Comparison of ENCODE assay signal across 9 cellular contexts in genomic region chr2:205776139-205776538, GRCh38.
DNase-seq lines count a peak whose midpoint lies in the region; ATAC-seq, FAIRE-seq and TF ChIP-seq lines count a peak whose summit lies in the region.
"Had no signal": no experiment of that assay in that cellular context is flagged by ENCODE, and none has a peak within 500 bp of the region (broad histone marks: within the 10 kb centered on the region; RNA-seq: fewer than 3 reads in every experiment).

No MANE protein-coding gene starts in this region.

- SMC1A ChIA-PET in GM12878 (lab: Charles Lee; ENCODE audit: uncharacterized antibody, unreplicated experiment) = interaction anchor here (1.2 to 3.1 kb wide), 4 partner anchors 8 to 154 kb away, joined by 3 to 12 read pairs (median 4); no protein-coding TSS in a partner anchor

- BruUV-seq in GM12878 (replicated peaks; lab: Mats Ljungman, UMichigan) = no TSS peak

- DNase-seq in COLO668 (lab: John Stamatoyannopoulos, UW; ENCODE audit: unreplicated experiment) (peak; percentile 19), GM19238 (ENCODE audit: insufficient read length, low spot score) (peak; percentile 11), MV-4-11 (lab: John Stamatoyannopoulos, UW) (peak; percentile 39), GM12878 (ENCODE audit: low read depth, low spot score) (no peak), left colon (peak in 1 of 2 donors; percentile 64), tibial nerve (ENCODE audit: low spot score in 2 of 2) (no peak), DMS79 (lab: John Stamatoyannopoulos, UW) (no peak), NCI-H1048 (lab: John Stamatoyannopoulos, UW) (no peak)
- DNase-seq: naive B cell had no signal

- RAD21 ChIA-PET in GM12878 (lab: Charles Lee; ENCODE audit: unreplicated experiment) = interaction anchor here (1.2 to 4.0 kb wide), 3 partner anchors 110 to 151 kb away, joined by 4 to 24 read pairs (median 15); no protein-coding TSS in a partner anchor

- no peaks in the 10 kb centered on the region for H3K36me3 ChIP-seq in GM12878 (ENCODE audit: control insufficient read depth in 2 of 2, insufficient read depth in 2 of 2, low read length in 1 of 2)
- peaks cover 0 to 10% (median 0%) of the 10 kb centered on the region in 3 donors for H3K36me3 ChIP-seq in tibial nerve

- H3K79me2 ChIP-seq in GM12878 (ENCODE audit: control insufficient read depth, insufficient read depth, low read length) = no peaks in the 10 kb centered on the region

- H3K9ac ChIP-seq in GM12878 (ENCODE audit: control insufficient read depth, insufficient read depth, low read length) = no peak overlapping the region

- H3K9me3 ChIP-seq in GM12878 (replicated peaks; ENCODE audit: control insufficient read depth, insufficient read depth, low read length) (no peaks in the 10 kb centered on the region), tibial nerve (no peaks in the 10 kb centered on the region)

- no peak for TF ChIP-seq POLR2A in GM12878 (IDR thresholded peaks at IDR 0.05; ENCODE audit: low read depth, low read length)
- TF ChIP-seq POLR2A in tibial nerve (IDR thresholded peaks at IDR 0.05) = no peak

- H3K4me3 ChIP-seq in GM12878 (no peak overlapping the region), tibial nerve (no peak overlapping the region)

- TF ChIP-seq RAD21 in GM12878 (IDR thresholded peaks at IDR 0.05; ENCODE audit: insufficient read depth, low read depth, low read length) = peak; percentile 61

- no peak overlapping the region for H3K4me2 ChIP-seq in GM12878 (ENCODE audit: control insufficient read depth, insufficient read depth)

- H4K20me1 ChIP-seq in GM12878 (ENCODE audit: control insufficient read depth, insufficient read depth) = no peaks in the 10 kb centered on the region

- H3K27me3 ChIP-seq in GM12878 (replicated peaks in 1 of 2; ENCODE audit: control insufficient read depth in 2 of 2, insufficient read depth in 2 of 2, low read length in 1 of 2) (no peaks in the 10 kb centered on the region), tibial nerve (no peaks in the 10 kb centered on the region)

- no peak overlapping the region for H3K27ac ChIP-seq in GM12878 (ENCODE audit: control insufficient read depth, insufficient read depth)
- H3K27ac ChIP-seq in tibial nerve = peak overlapping the region in 2 of 4 donors; percentile 38 to 42

- no peak for TF ChIP-seq EP300 in GM12878 (IDR thresholded peaks at IDR 0.05; ENCODE audit: borderline replicate concordance in 1 of 2, control insufficient read depth in 1 of 2, low read depth in 2 of 2, low read length in 2 of 2)
- no peak for TF ChIP-seq EP300 in tibial nerve (IDR thresholded peaks at IDR 0.05)

- in situ Hi-C loops in GM12878 (cut with MboI) = loop anchor here (10.0 kb wide), 1 partner anchor 109 kb away; no protein-coding TSS in a partner anchor

- TF ChIP-seq CTCF in GM12878 (IDR thresholded peaks at IDR 0.05 in 2 of 3, conservative IDR thresholded peaks at IDR 0.05 in 1 of 3; ENCODE audit: control insufficient read depth in 2 of 3, extremely low read depth in 1 of 3, insufficient read depth in 1 of 3, low read depth in 3 of 3, low read length in 3 of 3) = peak; percentile 56 to 68 (median 64)
- peak; percentile 27 to 64 (median 45) for TF ChIP-seq CTCF in tibial nerve (IDR thresholded peaks at IDR 0.05)

- FAIRE-seq in GM12878 (lab: Jason Lieb, UNC) = no peak

- WGBS in GM12878 (ENCODE audit: insufficient coverage, insufficient replicate concordance, low lambda C conversion rate, missing lambda C conversion rate) = 56% methylated on average over 19 of the region's 19 CpGs
- WGBS in tibial nerve, 2 donors = 82 to 84% methylated on average over 17 to 19 of the region's 19 CpGs

- no peaks in the 10 kb centered on the region for H3K4me1 ChIP-seq in GM12878 (ENCODE audit: control insufficient read depth, insufficient read depth, low read length)
- peaks cover 0 to 64% (median 7%) of the 10 kb centered on the region in 4 donors for H3K4me1 ChIP-seq in tibial nerve

- no peak overlapping the region for H2AFZ ChIP-seq in GM12878 (ENCODE audit: control insufficient read depth, low read depth, low read length)

- peak; percentile 93 for ATAC-seq in GM12878
- peak; percentile 63 for ATAC-seq in left colon

- intact Hi-C loops in GM12878 (cut with micrococcal nuclease; ENCODE audit: unreplicated experiment) (loop anchor here (2.0 kb wide), 3 partner anchors 109 to 173 kb away; no protein-coding TSS in a partner anchor), left colon (cut with DNase I, micrococcal nuclease) (no loop called here)

- CTCF ChIA-PET in GM12878 (lab: Yijun Ruan, JAX) = interaction anchor here (0.7 to 7.2 kb wide), 17 partner anchors 8 to 378 kb away, joined by 3 to 57 read pairs (median 4); no protein-coding TSS in a partner anchor

- POLR2A ChIA-PET in GM12878 (lab: Charles Lee) = interaction anchor here (1.4 kb wide), 1 partner anchor 36 kb away, joined by 3 read pairs; no protein-coding TSS in a partner anchor

TF ChIP-seq in GM12878, 131 proteins besides CTCF, POLR2A, EP300 and RAD21:
- TF ChIP-seq CREM (IDR thresholded peaks at IDR 0.05; ENCODE audit: low read depth) (no peak), SMC3 (IDR thresholded peaks at IDR 0.05; ENCODE audit: borderline replicate concordance, low read length) (peak; percentile 68)

Comparison
In these comparisons a context has a peak if more than half of its experiments do, and no peak if none do; other contexts are left out.
1. DNase-seq: peak in COLO668 (single experiment), GM19238 (single experiment) and MV-4-11 (single experiment); none in GM12878 (single experiment), tibial nerve (0 of 2), DMS79 (single experiment) and NCI-H1048 (single experiment).